In genomic region chr1:212797681-212798080, GRCh38 we compare ENCODE assay signal across 21 cellular contexts. TPM values are rescaled to one million over a fixed set of nuclear protein-coding genes. Genes with fewer than 3 reads are reported as not detected.
DNase-seq lines count a peak whose midpoint lies in the region; ATAC-seq, FAIRE-seq and TF ChIP-seq lines count a peak whose summit lies in the region.
"Had no signal": no experiment of that assay in that cellular context is flagged by ENCODE, and none has a peak within 500 bp of the region (broad histone marks: within the 10 kb centered on the region; RNA-seq: fewer than 3 reads in every experiment).

No MANE protein-coding gene starts in this region.

- WGBS in pancreas, 2 donors = 92 to 98% methylated on average over 3 of the region's 3 CpGs

- DNase-seq in AG10803 (ENCODE audit: low read depth) (peak; percentile 23), Karpas-422 (peak; percentile 33), bronchial epithelial cell (ENCODE audit: low read depth) (peak; percentile 39), myocyte (ENCODE audit: low read depth) (peak; percentile 66), cerebellum (ENCODE audit: low spot score) (no peak), pancreas (no peak), urothelium cell line (ENCODE audit: low spot score) (no peak), GM12892 (ENCODE audit: insufficient read length) (no peak)
- DNase-seq: AML-193; Calu3; CD4-positive, CD25-positive, alpha-beta regulatory T cell; GF-D8; Kasumi-1; NCI-H146; NCI-H2081 treated with DMSO at 0.1 percent for 48 hours; NCI-H2227 treated with DMSO at 0.1 percent for 48 hours; NCI-H526; SJCRH30 had no signal

- H3K4me1 ChIP-seq in Karpas-422 (ENCODE audit: low read length) = peaks cover 32% of the 10 kb centered on the region
- H3K4me1 ChIP-seq in pancreas = peaks cover 0 to 6% (median 0%) of the 10 kb centered on the region in 3 donors

- peaks cover 19% of the 10 kb centered on the region for H3K79me2 ChIP-seq in Karpas-422 (ENCODE audit: low read length)

- no peak for TF ChIP-seq POLR2A in GM12892 (IDR thresholded peaks at IDR 0.05; ENCODE audit: low read depth, low read length)

- H3K27me3 ChIP-seq in Karpas-422 (ENCODE audit: low read length) = no peaks in the 10 kb centered on the region
- no peaks in the 10 kb centered on the region for H3K27me3 ChIP-seq in bronchial epithelial cell (ENCODE audit: control insufficient read depth, insufficient read depth, low read length)
- no peaks in the 10 kb centered on the region for H3K27me3 ChIP-seq in pancreas
- H3K27me3 ChIP-seq: SJCRH30 had no signal

- no peak overlapping the region for H3K27ac ChIP-seq in Karpas-422 (ENCODE audit: low read length)
- no peak overlapping the region for H3K27ac ChIP-seq in pancreas
- H3K27ac ChIP-seq: SJCRH30 had no signal

- FAIRE-seq in bronchial epithelial cell (lab: Jason Lieb, UNC) = no peak
- no peak for FAIRE-seq in pancreas (lab: Jason Lieb, UNC)
- no peak for FAIRE-seq in urothelium cell line (lab: Jason Lieb, UNC)
- no peak for FAIRE-seq in GM12892 (lab: Jason Lieb, UNC)
- FAIRE-seq: A204.1, H54 had no signal

- H3K9me3 ChIP-seq in Karpas-422 (ENCODE audit: low read length) (no peaks in the 10 kb centered on the region), pancreas (no peaks in the 10 kb centered on the region)
- H3K9me3 ChIP-seq: SJCRH30 had no signal

- intact Hi-C loops in pancreas (cut with DNase I) = no loop called here

- TF ChIP-seq CTCF in AG10803 (conservative IDR thresholded peaks at IDR 0.05; ENCODE audit: low read length) (no peak), bronchial epithelial cell (IDR thresholded peaks at IDR 0.05; ENCODE audit: insufficient read depth, low read length, severe bottlenecking) (no peak), pancreas (IDR thresholded peaks at IDR 0.05) (no peak)

- no peak overlapping the region for H3K9ac ChIP-seq in Karpas-422 (ENCODE audit: low read length)

- H4K20me1 ChIP-seq in Karpas-422 (ENCODE audit: insufficient read depth, low read depth, low read length) = no peaks in the 10 kb centered on the region

- peaks cover 28% of the 10 kb centered on the region for H3K36me3 ChIP-seq in Karpas-422 (ENCODE audit: insufficient read depth, low read length)
- no peaks in the 10 kb centered on the region for H3K36me3 ChIP-seq in bronchial epithelial cell (ENCODE audit: control insufficient read depth, insufficient read depth, low read length)
- peaks cover 0 to 4% (median 0%) of the 10 kb centered on the region in 3 donors for H3K36me3 ChIP-seq in pancreas
- H3K36me3 ChIP-seq: SJCRH30 had no signal

- H3K9me2 ChIP-seq in Karpas-422 (replicated peaks; ENCODE audit: insufficient read depth, low read length) = no peaks in the 10 kb centered on the region

- no peak for ATAC-seq in pancreas

- H3K4me3 ChIP-seq in AG10803 (ENCODE audit: low read length) = no peak overlapping the region
- no peak overlapping the region for H3K4me3 ChIP-seq in Karpas-422 (ENCODE audit: low read length)
- no peak overlapping the region for H3K4me3 ChIP-seq in bronchial epithelial cell (ENCODE audit: low read depth, low read length)
- no peak overlapping the region for H3K4me3 ChIP-seq in pancreas
- H3K4me3 ChIP-seq: SJCRH30 had no signal

- H3K4me2 ChIP-seq in Karpas-422 (ENCODE audit: low read depth, low read length, poor library complexity, severe bottlenecking) = no peak overlapping the region

- H2AFZ ChIP-seq in Karpas-422 (ENCODE audit: low read length) = no peak overlapping the region

RNA-seq across cellular contexts. Expression of gene TATDN3, which starts 6.0 kb away (rescaled TPM):
- 34.1 and 47.6 TPM in 2 replicates for total RNA-seq in Karpas-422 (2014; rRNA removed; shearing (Covaris generic); ENCODE audit: low replicate concordance)
- total RNA-seq in bronchial epithelial cell (12.1 and 21.8 TPM in 2 replicates), myocyte (11.9 and 33.5 TPM in 2 replicates), cerebellum (20.8 TPM), pancreas (1 to 10 TPM; 7.7 to 9.5 (median 8.8) TPM)
- 10.4 TPM for polyA plus RNA-seq in myocyte (2012)
- polyA plus RNA-seq in pancreas = 10 to 100 TPM in 1 of 2 donors, 1 to 10 TPM in 1; 8.3 to 10.4 TPM
- 15.0 TPM for polyA plus RNA-seq in GM12892 (2012; ENCODE audit: missing spikeins)

RNA-seq across cellular contexts. Expression of gene NSL1, which starts 6.1 kb away (rescaled TPM):
- total RNA-seq in Karpas-422 (2014; rRNA removed; shearing (Covaris generic); ENCODE audit: low replicate concordance) = 64.0 and 65.9 TPM in 2 replicates
- total RNA-seq in bronchial epithelial cell = 11.3 TPM in 2 replicates
- 17.5 and 23.8 TPM in 2 replicates for total RNA-seq in myocyte
- 15.2 TPM for polyA plus RNA-seq in myocyte (2012)
- 54.5 TPM for total RNA-seq in cerebellum
- 10 to 100 TPM in 3 of 6 donors, 1 to 10 TPM in 3; 5.6 to 16.2 (median 9.3) TPM for total RNA-seq in pancreas
- polyA plus RNA-seq in pancreas = 10 to 100 TPM in 1 of 2 donors, 1 to 10 TPM in 1; 5.4 to 10.9 TPM
- 27.5 TPM for polyA plus RNA-seq in GM12892 (2012; ENCODE audit: missing spikeins)

RNA-seq across cellular contexts. Expression of gene SPATA45, which starts 49.8 kb away (rescaled TPM):
- total RNA-seq in Karpas-422 (2014; rRNA removed; shearing (Covaris generic); ENCODE audit: low replicate concordance) = not detected in 2 replicates
- total RNA-seq in bronchial epithelial cell (not detected in 2 replicates), myocyte (not detected in 2 replicates), cerebellum (1.9 TPM), pancreas (not detected)
- polyA plus RNA-seq in myocyte (2012) = 0.49 TPM
- under 1 TPM in 1 of 2 donors, not detected in 1; 0.26 TPM for polyA plus RNA-seq in pancreas
- polyA plus RNA-seq in GM12892 (2012; ENCODE audit: missing spikeins) = not detected
- total RNA-seq: CD4-positive, CD25-positive, alpha-beta regulatory T cell; RPMI7951; SJCRH30 had no signal

Comparison
In these comparisons a context has a peak if more than half of its experiments do, and no peak if none do; other contexts are left out.
1. DNase-seq: peak in AG10803 (single experiment), Karpas-422 (single experiment), bronchial epithelial cell (single experiment) and myocyte (single experiment); none in cerebellum (single experiment), pancreas (0 of 6), urothelium cell line (single experiment) and GM12892 (single experiment).